ENCODE assay signal across 17 cellular contexts in genomic region chr1:6111571-6111970, GRCh38.
DNase-seq lines count a peak whose midpoint lies in the region; ATAC-seq and TF ChIP-seq lines count a peak whose summit lies in the region.
"Had no signal": no experiment of that assay in that cellular context is flagged by ENCODE, and none has a peak within 500 bp of the region (broad histone marks: within the 10 kb centered on the region; RNA-seq: fewer than 3 reads in every experiment).

No MANE protein-coding gene starts in this region.

- no peak overlapping the region for H3K4me3 ChIP-seq in left ventricle myocardium inferior
- H3K4me3 ChIP-seq in spleen: no peak overlapping the region
- H3K4me3 ChIP-seq: suprapubic skin had no signal

- H3K36me3 ChIP-seq in left ventricle myocardium inferior: no peaks in the 10 kb centered on the region
- H3K36me3 ChIP-seq in spleen: no peaks in the 10 kb centered on the region
- H3K36me3 ChIP-seq: brain microvascular endothelial cell, suprapubic skin had no signal

- H3K4me1 ChIP-seq in left ventricle myocardium inferior (no peaks in the 10 kb centered on the region), spleen (no peaks in the 10 kb centered on the region)
- H3K4me1 ChIP-seq: suprapubic skin had no signal

- H3K27me3 ChIP-seq in left ventricle myocardium inferior (ENCODE audit: low read depth) (peaks cover 55% of the 10 kb centered on the region), spleen (replicated peaks in 1 of 7) (peaks cover 0 to 44% (median 0%) of the 10 kb centered on the region in 7 donors)
- H3K27me3 ChIP-seq: brain microvascular endothelial cell had no signal

- peak; percentile 30 for DNase-seq in Right ventricle myocardium superior
- no peak for DNase-seq in left ventricle myocardium inferior
- DNase-seq in NCI-H2029 (lab: John Stamatoyannopoulos, UW): peak; percentile 87
- peak; percentile 84 for DNase-seq in RPMI7951 (ENCODE audit: low read depth)
- peak; percentile 65 for DNase-seq in spleen
- DNase-seq in hypothalamus (lab: John Stamatoyannopoulos, UW): no peak
- DNase-seq in hippocampal formation (lab: John Stamatoyannopoulos, UW): no peak
- DNase-seq in NCI-H2227 (lab: John Stamatoyannopoulos, UW; ENCODE audit: unreplicated experiment): no peak
- DNase-seq: ACHN; activated CD8-positive, alpha-beta memory T cell treated with anti-CD3 and anti-CD28 coated beads for 24 hours; activated naive CD4-positive, alpha-beta T cell; brain microvascular endothelial cell; effector memory CD8-positive, alpha-beta T cell; foreskin fibroblast; KBM-7; occipital lobe had no signal

- WGBS in spleen, 5 donors: 83 to 93% (median 87%) methylated on average over 24 of the region's 24 CpGs

- no peak for ATAC-seq in Right ventricle myocardium superior (ENCODE audit: poor library complexity)
- ATAC-seq: effector memory CD8-positive, alpha-beta T cell had no signal

- peaks cover 17% of the 10 kb centered on the region for H3K9me3 ChIP-seq in left ventricle myocardium inferior (replicated peaks)
- H3K9me3 ChIP-seq in spleen: peaks cover 0 to 10% (median 0%) of the 10 kb centered on the region in 8 donors
- H3K9me3 ChIP-seq: suprapubic skin had no signal

- TF ChIP-seq CTCF in left ventricle myocardium inferior (IDR thresholded peaks at IDR 0.05; ENCODE audit: borderline replicate concordance): no peak
- no peak for TF ChIP-seq CTCF in spleen (IDR thresholded peaks at IDR 0.05 in 8 of 11, conservative IDR thresholded peaks at IDR 0.05 in 3 of 11)

- H3K27ac ChIP-seq in left ventricle myocardium inferior (replicated peaks): no peak overlapping the region
- no peak overlapping the region for H3K27ac ChIP-seq in spleen
- H3K27ac ChIP-seq: brain microvascular endothelial cell, suprapubic skin had no signal

- no peak for TF ChIP-seq POLR2A in spleen (IDR thresholded peaks at IDR 0.05)

- intact Hi-C loops in Right ventricle myocardium superior (cut with DNase I): no loop called here
- intact Hi-C loops in left ventricle myocardium inferior (cut with micrococcal nuclease): no loop called here
- intact Hi-C loops in spleen (cut with DNase I; ENCODE audit: low total_unique reads): no loop called here

Comparison
In these comparisons a context has a peak if more than half of its experiments do, and no peak if none do; other contexts are left out.
1. DNase-seq: peak in Right ventricle myocardium superior (single experiment), NCI-H2029 (single experiment), RPMI7951 (single experiment) and spleen (single experiment); none in left ventricle myocardium inferior (single experiment), hypothalamus (0 of 51), hippocampal formation (0 of 2) and NCI-H2227 (single experiment).